Comparison of ENCODE assay signal across 1 cellular context in genomic region chr1:185838111-185838510, GRCh38.
TF ChIP-seq lines count a peak whose summit lies in the region.

No MANE protein-coding gene starts in this region.

TF ChIP-seq in GM23338, 12 proteins besides CTCF, POLR2A, EP300 and RAD21 (continued from another document):
- TF ChIP-seq REST (IDR thresholded peaks at IDR 0.05; ENCODE audit: unreplicated experiment) (no peak), ETS1 (IDR thresholded peaks at IDR 0.05) (no peak), NANOG (IDR thresholded peaks at IDR 0.05; ENCODE audit: borderline replicate concordance) (no peak), STAT1 (IDR thresholded peaks at IDR 0.05; ENCODE audit: unreplicated experiment) (no peak), JUNB (IDR thresholded peaks at IDR 0.05; ENCODE audit: unreplicated experiment) (no peak), POLR2AphosphoS5 (IDR thresholded peaks at IDR 0.05; ENCODE audit: low read depth) (no peak)
